8 cellular contexts compared by ENCODE assay signal in genomic region chr1:153494976-153495535, GRCh38.
DNase-seq lines count a peak whose midpoint lies in the region; ATAC-seq and TF ChIP-seq lines count a peak whose summit lies in the region.

No MANE protein-coding gene starts in this region.

- DNase-seq in GM19240 (ENCODE audit: insufficient read length, low spot score) (peak; percentile 33), NCI-H2227 treated with DMSO at 0.1 percent for 48 hours (lab: John Stamatoyannopoulos, UW) (peak; percentile 67), cardiac fibroblast (ENCODE audit: low read depth in 2 of 2) (peak; percentile 73 to 76), kidney tubule cell (ENCODE audit: low spot score) (peak; percentile 60)
- DNase-seq in activated CD4-positive, CD25-positive, alpha-beta regulatory T cell (lab: John Stamatoyannopoulos, UW) = peak; percentile 42 to 78 (median 61)
- DNase-seq in stimulated activated CD4-positive, alpha-beta T cell treated with anti-CD3 and anti-CD28 coated beads, Interleukin-4, amount 100 ng/mL, for 4 hours = peak; percentile 64 to 80

- no peak overlapping the region for H3K27ac ChIP-seq in 22Rv1

- ATAC-seq in HG03097 (IDR thresholded peaks at IDR 0.05; ENCODE audit: low FRiP score, unreplicated experiment) = no peak

- TF ChIP-seq CTCF in 22Rv1 (IDR thresholded peaks at IDR 0.05) (peak; percentile 97), cardiac fibroblast (IDR thresholded peaks at IDR 0.05; ENCODE audit: low read depth, low read length) (peak; percentile 96)

- no peak overlapping the region for H3K4me3 ChIP-seq in cardiac fibroblast (replicated peaks in 1 of 2; ENCODE audit: low read depth in 2 of 2, low read length in 2 of 2)
